Comparison of ENCODE assay signal across 19 cellular contexts in genomic region chr15:66474140-66474539, GRCh38. TPM values are rescaled to one million over a fixed set of nuclear protein-coding genes. Genes with fewer than 3 reads are reported as not detected.
A peak's percentile ranks its signal among the peaks of the same experiment; 100 is the strongest.
DNase-seq lines count a peak whose midpoint lies in the region; ATAC-seq and TF ChIP-seq lines count a peak whose summit lies in the region.
"Had no signal": no experiment of that assay in that cellular context is flagged by ENCODE, and none has a peak within 500 bp of the region (broad histone marks: within the 10 kb centered on the region; RNA-seq: fewer than 3 reads in every experiment).

No MANE protein-coding gene starts in this region.

- TF ChIP-seq EP300 in gastroesophageal sphincter (IDR thresholded peaks at IDR 0.05): no peak

- H3K27ac Mint-ChIP-seq in activated T-helper 2 cell treated with anti-CD3 and anti-CD28 coated beads, Interferon-gamma antibody, Interleukin-2, Interleukin-4, amounts not matched to agents 10 μg/mL and 5 μg/mL and 100 μg/mL, durations not matched to agents 14 hours and 24 hours and 36 hours: peak overlapping the region; percentile 62
- H3K27ac Mint-ChIP-seq in stimulated activated memory B cell treated with anti-CD40 and anti-IgM and Interleukin-4, amounts not matched to agents 10 μg/mL and 1 μg/mL and 100 μg/mL, for 72 hours: peak overlapping the region; percentile 15
- no peak overlapping the region for H3K27ac Mint-ChIP-seq in activated CD8-positive, alpha-beta memory T cell treated with anti-CD3 and anti-CD28 coated beads, Interleukin-2, amount 10 ng/mL, durations not matched to agents 7 days and 5 days
- H3K27ac Mint-ChIP-seq: activated CD8-positive, alpha-beta T cell treated with anti-CD3 and anti-CD28 coated beads, Interleukin-2, amount 10 ng/mL, durations not matched to agents 7 days and 5 days had no signal

- H3K4me3 Mint-ChIP-seq in activated T-helper 2 cell treated with anti-CD3 and anti-CD28 coated beads, Interferon-gamma antibody, Interleukin-2, Interleukin-4, amounts not matched to agents 10 μg/mL and 5 μg/mL and 100 μg/mL, durations not matched to agents 14 hours and 24 hours and 36 hours (ENCODE audit: low read depth): no peak overlapping the region
- no peak overlapping the region for H3K4me3 Mint-ChIP-seq in stimulated activated memory B cell treated with anti-CD40 and anti-IgM and Interleukin-4, amounts not matched to agents 10 μg/mL and 1 μg/mL and 100 μg/mL, for 72 hours
- no peak overlapping the region for H3K4me3 Mint-ChIP-seq in activated CD8-positive, alpha-beta memory T cell treated with anti-CD3 and anti-CD28 coated beads, Interleukin-2, amount 10 ng/mL, durations not matched to agents 7 days and 5 days
- H3K4me3 Mint-ChIP-seq: activated CD8-positive, alpha-beta T cell treated with anti-CD3 and anti-CD28 coated beads, Interleukin-2, amount 10 ng/mL, durations not matched to agents 7 days and 5 days had no signal

- CTCF ChIA-PET in activated CD8-positive, alpha-beta memory T cell treated with anti-CD3 and anti-CD28 coated beads, Interleukin-2, amount 10 ng/mL, durations not matched to agents 7 days and 5 days (lab: Charles Lee): interaction anchor here (2.0 kb wide), 1 partner anchor 71 kb away, joined by 4 read pairs; no protein-coding TSS in a partner anchor

- H3K4me3 ChIP-seq in heart right ventricle (no peak overlapping the region), iPS-18a (ENCODE audit: low read length) (peak overlapping the region; percentile 25), gastroesophageal sphincter (no peak overlapping the region)
- H3K4me3 ChIP-seq: heart left ventricle, K562, right atrium auricular region had no signal

- H3K9me3 Mint-ChIP-seq in activated T-helper 2 cell treated with anti-CD3 and anti-CD28 coated beads, Interferon-gamma antibody, Interleukin-2, Interleukin-4, amounts not matched to agents 10 μg/mL and 5 μg/mL and 100 μg/mL, durations not matched to agents 14 hours and 24 hours and 36 hours: no peaks in the 10 kb centered on the region
- no peaks in the 10 kb centered on the region for H3K9me3 Mint-ChIP-seq in stimulated activated memory B cell treated with anti-CD40 and anti-IgM and Interleukin-4, amounts not matched to agents 10 μg/mL and 1 μg/mL and 100 μg/mL, for 72 hours
- H3K9me3 Mint-ChIP-seq in activated CD8-positive, alpha-beta memory T cell treated with anti-CD3 and anti-CD28 coated beads, Interleukin-2, amount 10 ng/mL, durations not matched to agents 7 days and 5 days (ENCODE audit: low read depth): no peaks in the 10 kb centered on the region

- peaks cover 54% of the 10 kb centered on the region for H3K4me1 Mint-ChIP-seq in activated T-helper 2 cell treated with anti-CD3 and anti-CD28 coated beads, Interferon-gamma antibody, Interleukin-2, Interleukin-4, amounts not matched to agents 10 μg/mL and 5 μg/mL and 100 μg/mL, durations not matched to agents 14 hours and 24 hours and 36 hours (ENCODE audit: low read depth)
- peaks cover 31% of the 10 kb centered on the region for H3K4me1 Mint-ChIP-seq in stimulated activated memory B cell treated with anti-CD40 and anti-IgM and Interleukin-4, amounts not matched to agents 10 μg/mL and 1 μg/mL and 100 μg/mL, for 72 hours
- H3K4me1 Mint-ChIP-seq in activated CD8-positive, alpha-beta memory T cell treated with anti-CD3 and anti-CD28 coated beads, Interleukin-2, amount 10 ng/mL, durations not matched to agents 7 days and 5 days: peaks cover 36% of the 10 kb centered on the region

- WGBS in heart right ventricle, 2 donors: 45 to 63% methylated on average over 2 of the region's 2 CpGs
- WGBS in gastroesophageal sphincter (ENCODE audit: low coverage in 1 of 2), 2 donors: 53 to 61% methylated on average over 2 of the region's 2 CpGs

- ATAC-seq in left ventricle myocardium superior (peak; percentile 56), heart right ventricle (no peak), gastroesophageal sphincter (no peak)
- ATAC-seq in stimulated activated memory B cell treated with anti-CD40 and anti-IgM and Interleukin-4, amounts not matched to agents 10 μg/mL and 1 μg/mL and 100 μg/mL, for 72 hours: no peak
- ATAC-seq in activated CD8-positive, alpha-beta memory T cell treated with anti-CD3 and anti-CD28 coated beads, Interleukin-2, amount 10 ng/mL, durations not matched to agents 7 days and 5 days: no peak
- ATAC-seq: activated CD8-positive, alpha-beta T cell treated with anti-CD3 and anti-CD28 coated beads, Interleukin-2, amount 10 ng/mL, durations not matched to agents 7 days and 5 days; heart left ventricle; K562; left colon; stimulated activated naive CD8-positive, alpha-beta T cell treated with anti-CD3 and anti-CD28 coated beads, Interleukin-15, Interleukin-2, amounts not matched to agents 100 U/mL and 50 U/mL, for 24 hours had no signal

- H3K9ac ChIP-seq in iPS-18a (ENCODE audit: low read length): peak overlapping the region; percentile 46

- H3K27me3 ChIP-seq in heart right ventricle (no peaks in the 10 kb centered on the region), iPS-18a (ENCODE audit: control insufficient read depth, insufficient read depth, low read length) (no peaks in the 10 kb centered on the region), gastroesophageal sphincter (no peaks in the 10 kb centered on the region)
- H3K27me3 ChIP-seq: heart left ventricle, right atrium auricular region had no signal

- H3K9me3 ChIP-seq in heart right ventricle: no peaks in the 10 kb centered on the region
- no peaks in the 10 kb centered on the region for H3K9me3 ChIP-seq in iPS-18a (ENCODE audit: control insufficient read depth, low read depth, low read length)
- no peaks in the 10 kb centered on the region for H3K9me3 ChIP-seq in gastroesophageal sphincter
- H3K9me3 ChIP-seq: heart left ventricle, right atrium auricular region had no signal

- H3K27me3 Mint-ChIP-seq in activated T-helper 2 cell treated with anti-CD3 and anti-CD28 coated beads, Interferon-gamma antibody, Interleukin-2, Interleukin-4, amounts not matched to agents 10 μg/mL and 5 μg/mL and 100 μg/mL, durations not matched to agents 14 hours and 24 hours and 36 hours (ENCODE audit: low read depth): no peaks in the 10 kb centered on the region
- no peaks in the 10 kb centered on the region for H3K27me3 Mint-ChIP-seq in stimulated activated memory B cell treated with anti-CD40 and anti-IgM and Interleukin-4, amounts not matched to agents 10 μg/mL and 1 μg/mL and 100 μg/mL, for 72 hours
- no peaks in the 10 kb centered on the region for H3K27me3 Mint-ChIP-seq in activated CD8-positive, alpha-beta memory T cell treated with anti-CD3 and anti-CD28 coated beads, Interleukin-2, amount 10 ng/mL, durations not matched to agents 7 days and 5 days

- H3K36me3 ChIP-seq in heart right ventricle (peaks cover 0 to 6% (median 0%) of the 10 kb centered on the region in 9 donors), iPS-18a (ENCODE audit: control insufficient read depth, low read depth, low read length) (no peaks in the 10 kb centered on the region), gastroesophageal sphincter (no peaks in the 10 kb centered on the region)
- H3K36me3 ChIP-seq: right atrium auricular region had no signal

- no peak for DNase-seq in left ventricle myocardium superior
- DNase-seq in heart right ventricle: no peak
- no peak for DNase-seq in activated T-helper 2 cell treated with anti-CD3 and anti-CD28 coated beads, Interferon-gamma antibody, Interleukin-2, Interleukin-4, amounts not matched to agents 10 μg/mL and 5 μg/mL and 100 μg/mL, durations not matched to agents 14 hours and 24 hours and 36 hours (ENCODE audit: low spot score)
- DNase-seq in NCI-H1105 (lab: John Stamatoyannopoulos, UW): no peak
- no peak for DNase-seq in activated CD8-positive, alpha-beta memory T cell treated with anti-CD3 and anti-CD28 coated beads, Interleukin-2, amount 10 ng/mL, durations not matched to agents 7 days and 5 days
- DNase-seq: ACHN; activated CD8-positive, alpha-beta T cell treated with anti-CD3 and anti-CD28 coated beads, Interleukin-2, amount 10 ng/mL, durations not matched to agents 7 days and 5 days; DND-41; heart left ventricle; left colon; NCI-H1930; NCI-H446 treated with DMSO at 0.1 percent for 48 hours; occipital lobe; stimulated activated naive CD8-positive, alpha-beta T cell treated with anti-CD3 and anti-CD28 coated beads, Interleukin-15, Interleukin-2, amounts not matched to agents 100 U/mL and 50 U/mL, for 24 hours had no signal

- H3K4me1 ChIP-seq in heart right ventricle: peaks cover 0 to 27% (median 15%) of the 10 kb centered on the region in 9 donors
- H3K4me1 ChIP-seq in iPS-18a (ENCODE audit: control insufficient read depth, low read depth, low read length): peaks cover 65% of the 10 kb centered on the region
- peaks cover 0 to 11% (median 0%) of the 10 kb centered on the region in 3 donors for H3K4me1 ChIP-seq in gastroesophageal sphincter

- no peak for TF ChIP-seq POLR2A in gastroesophageal sphincter (IDR thresholded peaks at IDR 0.05)

- H3K36me3 Mint-ChIP-seq in activated T-helper 2 cell treated with anti-CD3 and anti-CD28 coated beads, Interferon-gamma antibody, Interleukin-2, Interleukin-4, amounts not matched to agents 10 μg/mL and 5 μg/mL and 100 μg/mL, durations not matched to agents 14 hours and 24 hours and 36 hours (ENCODE audit: low read depth): peaks cover 27% of the 10 kb centered on the region
- H3K36me3 Mint-ChIP-seq in stimulated activated memory B cell treated with anti-CD40 and anti-IgM and Interleukin-4, amounts not matched to agents 10 μg/mL and 1 μg/mL and 100 μg/mL, for 72 hours: peaks cover 18% of the 10 kb centered on the region
- peaks cover 2% of the 10 kb centered on the region for H3K36me3 Mint-ChIP-seq in activated CD8-positive, alpha-beta memory T cell treated with anti-CD3 and anti-CD28 coated beads, Interleukin-2, amount 10 ng/mL, durations not matched to agents 7 days and 5 days

- TF ChIP-seq CTCF in heart right ventricle (IDR thresholded peaks at IDR 0.05) (no peak), gastroesophageal sphincter (IDR thresholded peaks at IDR 0.05) (no peak)

- H3K27ac ChIP-seq in heart right ventricle (no peak overlapping the region), iPS-18a (ENCODE audit: low read length) (peak overlapping the region; percentile 78), gastroesophageal sphincter (no peak overlapping the region)
- H3K27ac ChIP-seq: heart left ventricle had no signal

- intact Hi-C loops in left ventricle myocardium superior (cut with micrococcal nuclease) (no loop called here), heart right ventricle (cut with DNase I) (no loop called here)
- intact Hi-C loops in activated T-helper 2 cell treated with anti-CD3 and anti-CD28 coated beads, Interferon-gamma antibody, Interleukin-2, Interleukin-4, amounts not matched to agents 10 μg/mL and 5 μg/mL and 100 μg/mL, durations not matched to agents 14 hours and 24 hours and 36 hours (cut with micrococcal nuclease): no loop called here

RNA-seq across cellular contexts. Expression of gene SNAPC5, which starts 23.4 kb away (rescaled TPM):
- total RNA-seq in left ventricle myocardium superior: 39.2 TPM
- total RNA-seq in heart right ventricle: 10 to 100 TPM; 28.5 to 41.6 (median 33.9) TPM
- polyA plus RNA-seq in heart right ventricle: 10 to 100 TPM; 32.8 to 48.8 TPM
- 23.2 and 23.9 TPM in 2 replicates for total RNA-seq in activated T-helper 2 cell treated with anti-CD3 and anti-CD28 coated beads, Interferon-gamma antibody, Interleukin-2, Interleukin-4, amounts not matched to agents 10 μg/mL and 5 μg/mL and 100 μg/mL, durations not matched to agents 14 hours and 24 hours and 36 hours
- 10 to 100 TPM; 33.9 to 66.9 (median 44.1) TPM for total RNA-seq in gastroesophageal sphincter
- 10 to 100 TPM; 29.3 to 30.0 TPM for total RNA-seq in activated CD8-positive, alpha-beta memory T cell treated with anti-CD3 and anti-CD28 coated beads, Interleukin-2, amount 10 ng/mL, durations not matched to agents 7 days and 5 days

RNA-seq across cellular contexts. Expression of gene RPL4, which starts 30.5 kb away (rescaled TPM):
- total RNA-seq in left ventricle myocardium superior (1,305 TPM), heart right ventricle (1,000 to 10,000 TPM; 1,152 to 1,492 (median 1,276) TPM), gastroesophageal sphincter (1,000 to 10,000 TPM; 3,015 to 4,496 (median 4,021) TPM)
- 1,000 to 10,000 TPM; 2,017 to 3,057 TPM for polyA plus RNA-seq in heart right ventricle
- 3,297 and 3,363 TPM in 2 replicates for total RNA-seq in activated T-helper 2 cell treated with anti-CD3 and anti-CD28 coated beads, Interferon-gamma antibody, Interleukin-2, Interleukin-4, amounts not matched to agents 10 μg/mL and 5 μg/mL and 100 μg/mL, durations not matched to agents 14 hours and 24 hours and 36 hours
- total RNA-seq in activated CD8-positive, alpha-beta memory T cell treated with anti-CD3 and anti-CD28 coated beads, Interleukin-2, amount 10 ng/mL, durations not matched to agents 7 days and 5 days: 1,000 to 10,000 TPM; 2,060 to 2,722 TPM

RNA-seq across cellular contexts. Expression of gene ZWILCH, which starts 31.0 kb away (rescaled TPM):
- total RNA-seq in left ventricle myocardium superior (1.8 TPM), heart right ventricle (1 to 10 TPM; 1.6 to 6.6 (median 2.3) TPM), gastroesophageal sphincter (1 to 10 TPM; 2.0 to 6.0 (median 2.9) TPM)
- 1 to 10 TPM; 1.5 to 2.9 TPM for polyA plus RNA-seq in heart right ventricle
- total RNA-seq in activated T-helper 2 cell treated with anti-CD3 and anti-CD28 coated beads, Interferon-gamma antibody, Interleukin-2, Interleukin-4, amounts not matched to agents 10 μg/mL and 5 μg/mL and 100 μg/mL, durations not matched to agents 14 hours and 24 hours and 36 hours: 33.0 and 34.5 TPM in 2 replicates
- total RNA-seq in activated CD8-positive, alpha-beta memory T cell treated with anti-CD3 and anti-CD28 coated beads, Interleukin-2, amount 10 ng/mL, durations not matched to agents 7 days and 5 days: 10 to 100 TPM; 35.6 to 44.6 TPM
